1 cellular context compared by ENCODE assay signal in genomic region chr5:125337222-125337768, GRCh38.
TF ChIP-seq lines count a peak whose summit lies in the region.

No MANE protein-coding gene starts in this region.

TF ChIP-seq in H1, 55 proteins besides CTCF, POLR2A, EP300 and RAD21 (continued from another document):
- no peak for TF ChIP-seq CHD7 (IDR thresholded peaks at IDR 0.05; ENCODE audit: insufficient replicate concordance, low read length)
- TF ChIP-seq TBP (IDR thresholded peaks at IDR 0.05; ENCODE audit: low read depth, low read length), result no peak
- TF ChIP-seq TAF1 (IDR thresholded peaks at IDR 0.05; ENCODE audit: low read depth, low read length), result no peak
- TF ChIP-seq, protein P1, sequence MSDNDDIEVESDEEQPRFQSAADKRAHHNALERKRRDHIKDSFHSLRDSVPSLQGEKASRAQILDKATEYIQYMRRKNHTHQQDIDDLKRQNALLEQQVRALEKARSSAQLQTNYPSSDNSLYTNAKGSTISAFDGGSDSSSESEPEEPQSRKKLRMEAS (IDR thresholded peaks at IDR 0.05), result no peak
- no peak for TF ChIP-seq CBX8 (IDR thresholded peaks at IDR 0.05; ENCODE audit: borderline replicate concordance, low read depth, low read length)
- TF ChIP-seq TCF12 (IDR thresholded peaks at IDR 0.05; ENCODE audit: low read depth, low read length), result no peak
